ENCODE assay signal across 8 cellular contexts in the genomic region with DNA sequence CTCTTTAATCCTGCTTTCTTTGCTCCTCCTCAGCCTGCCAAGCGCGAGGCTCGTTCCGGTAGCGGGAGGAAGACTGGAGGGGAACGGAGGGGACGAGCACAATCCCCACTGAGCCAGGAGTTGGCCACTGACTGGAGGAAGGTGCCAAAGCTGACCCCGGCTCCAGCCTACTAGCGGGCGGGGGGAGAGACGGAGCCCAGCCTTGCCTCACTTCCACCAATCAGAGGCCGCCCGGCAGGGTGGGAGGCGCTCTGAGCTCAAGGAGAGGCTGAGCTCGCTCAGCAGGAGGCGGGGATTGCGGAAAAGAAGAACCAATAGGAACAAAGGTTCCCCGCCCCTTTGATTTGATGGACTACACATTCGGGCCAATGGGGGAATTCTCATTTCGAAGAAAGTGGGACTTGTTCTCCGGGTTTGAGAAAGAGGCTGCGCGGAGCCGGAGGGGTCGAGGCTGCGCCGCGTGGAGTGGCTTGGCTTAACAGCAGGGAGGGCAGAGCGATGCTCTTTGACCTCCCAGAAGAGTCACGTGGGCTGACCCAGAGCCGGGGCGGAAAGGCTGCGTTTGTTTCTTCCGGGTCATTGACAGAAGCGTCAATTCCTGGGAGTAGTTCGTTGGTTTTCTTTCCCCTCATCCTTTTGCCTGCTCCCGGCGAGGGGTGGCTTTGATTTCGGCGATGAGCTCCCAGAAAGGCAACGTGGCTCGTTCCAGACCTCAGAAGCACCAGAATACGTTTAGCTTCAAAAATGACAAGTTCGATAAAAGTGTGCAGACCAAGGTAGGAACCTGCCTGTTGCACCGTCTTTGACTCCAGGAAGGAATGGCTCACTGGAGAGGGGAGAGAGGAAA. TPM values are rescaled to one million over a fixed set of nuclear protein-coding genes. Genes with fewer than 3 reads are reported as not detected.
DNase-seq lines count a peak whose midpoint lies in the region; ATAC-seq and TF ChIP-seq lines count a peak whose summit lies in the region.

A gene (minus strand): TSS at position 133 of the 847 bp plus-strand sequence. CDS start 36,113 bp downstream, outside the sequence.
A gene with protein sequence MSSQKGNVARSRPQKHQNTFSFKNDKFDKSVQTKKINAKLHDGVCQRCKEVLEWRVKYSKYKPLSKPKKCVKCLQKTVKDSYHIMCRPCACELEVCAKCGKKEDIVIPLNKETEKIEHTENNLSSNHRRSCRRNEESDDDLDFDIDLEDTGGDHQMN (plus strand): TSS at position 579 of the 847 bp plus-strand sequence. CDS start 96 bp downstream, at position 675.

- H3K4me1 ChIP-seq in BE2C (no peaks in the 10 kb centered on the region), colonic mucosa (no peaks in the 10 kb centered on the region)

- H3K36me3 Mint-ChIP-seq in activated CD4-positive, alpha-beta T cell treated with anti-CD3 and anti-CD28 coated beads, Interleukin-2, amount 10 ng/mL, durations not matched to agents 24 days and 14 days (ENCODE audit: low read depth), result peaks cover 11% of the 10 kb centered on the region

- no peaks in the 10 kb centered on the region for H3K27me3 Mint-ChIP-seq in activated CD4-positive, alpha-beta T cell treated with anti-CD3 and anti-CD28 coated beads, Interleukin-2, amount 10 ng/mL, durations not matched to agents 24 days and 14 days

- peak; percentile 88 for ATAC-seq in HG03460 (IDR thresholded peaks at IDR 0.05; ENCODE audit: unreplicated experiment)

- DNase-seq in BE2C (peak; percentile 99), GM19240 (ENCODE audit: insufficient read length, low spot score) (peak; percentile 69), NCI-H526 (lab: John Stamatoyannopoulos, UW) (peak; percentile 98), colonic mucosa (peak; percentile 100), kidney tubule cell (ENCODE audit: low spot score) (peak; percentile 100)
- DNase-seq in activated CD4-positive, alpha-beta T cell treated with anti-CD3 and anti-CD28 coated beads, Interleukin-2, amount 10 ng/mL, durations not matched to agents 24 days and 14 days, result peak; percentile 99
- DNase-seq in stimulated activated CD4-positive, alpha-beta T cell treated with anti-CD3 and anti-CD28 coated beads, Interleukin-1b, Interleukin-23, amount 100 ng/mL, for 24 hours (ENCODE audit: low read depth in 4 of 4, low spot score in 1 of 4), result peak; percentile 85 to 95 (median 94)

- intact Hi-C loops in activated CD4-positive, alpha-beta T cell treated with anti-CD3 and anti-CD28 coated beads, Interleukin-2, amount 10 ng/mL, durations not matched to agents 24 days and 14 days (cut with micrococcal nuclease), result loop anchor here (1.0 to 10.0 kb wide), 10 partner anchors 8 to 1496 kb away; a partner anchor contains a TSS
- intact Hi-C loops in colonic mucosa (cut with DNase I), result no loop called here

- H3K4me3 ChIP-seq in BE2C (ENCODE audit: low read depth, low read length) (peak within 1 kb of the TSS; percentile 97), colonic mucosa (peak within 1 kb of the TSS; percentile 77)

- peaks cover 2% of the 10 kb centered on the region for H3K36me3 ChIP-seq in BE2C
- H3K36me3 ChIP-seq in colonic mucosa, result no peaks in the 10 kb centered on the region

- peak within 1 kb of the TSS; percentile 93 for H3K27ac ChIP-seq in colonic mucosa

- peaks cover 56% of the 10 kb centered on the region for H3K4me1 Mint-ChIP-seq in activated CD4-positive, alpha-beta T cell treated with anti-CD3 and anti-CD28 coated beads, Interleukin-2, amount 10 ng/mL, durations not matched to agents 24 days and 14 days

- H3K4me3 Mint-ChIP-seq in activated CD4-positive, alpha-beta T cell treated with anti-CD3 and anti-CD28 coated beads, Interleukin-2, amount 10 ng/mL, durations not matched to agents 24 days and 14 days, result peak within 1 kb of the TSS; percentile 100

- no peaks in the 10 kb centered on the region for H3K9me3 Mint-ChIP-seq in activated CD4-positive, alpha-beta T cell treated with anti-CD3 and anti-CD28 coated beads, Interleukin-2, amount 10 ng/mL, durations not matched to agents 24 days and 14 days

- peak within 1 kb of the TSS; percentile 96 to 97 for H3K9ac ChIP-seq in colonic mucosa (ENCODE audit: low read depth in 2 of 2, low read length in 2 of 2)

- H3K27ac Mint-ChIP-seq in activated CD4-positive, alpha-beta T cell treated with anti-CD3 and anti-CD28 coated beads, Interleukin-2, amount 10 ng/mL, durations not matched to agents 24 days and 14 days, result peak within 1 kb of the TSS; percentile 99

- H3K9me3 ChIP-seq in BE2C (no peaks in the 10 kb centered on the region), colonic mucosa (no peaks in the 10 kb centered on the region)

- H3K27me3 ChIP-seq in BE2C (no peaks in the 10 kb centered on the region), colonic mucosa (no peaks in the 10 kb centered on the region)

- no peak for TF ChIP-seq CTCF in BE2C (IDR thresholded peaks at IDR 0.05; ENCODE audit: low read depth, low read length)
- TF ChIP-seq CTCF in colonic mucosa (IDR thresholded peaks at IDR 0.05), result no peak

RNA-seq across cellular contexts. Expression of the first gene that starts in this region (rescaled TPM):
- polyA plus RNA-seq in BE2C (2012; ENCODE audit: insufficient read depth, insufficient read length, low read depth), result 11.3 TPM
- total RNA-seq in activated CD4-positive, alpha-beta T cell treated with anti-CD3 and anti-CD28 coated beads, Interleukin-2, amount 10 ng/mL, durations not matched to agents 24 days and 14 days, result 18.3 and 19.7 TPM in 2 replicates
- 10 to 100 TPM; 20.6 to 33.6 TPM for total RNA-seq in colonic mucosa

RNA-seq across cellular contexts. Expression of the second gene that starts in this region (rescaled TPM):
- 4.5 TPM for polyA plus RNA-seq in BE2C (2012; ENCODE audit: insufficient read depth, insufficient read length, low read depth)
- total RNA-seq in activated CD4-positive, alpha-beta T cell treated with anti-CD3 and anti-CD28 coated beads, Interleukin-2, amount 10 ng/mL, durations not matched to agents 24 days and 14 days, result 9.4 and 11.6 TPM in 2 replicates
- total RNA-seq in colonic mucosa, result 10 to 100 TPM; 12.2 to 12.5 TPM

Comparison
In these comparisons a context has a peak if more than half of its experiments do, and no peak if none do; other contexts are left out.
1. Peak in every context shown above with its lines: DNase-seq, ATAC-seq, H3K4me3 ChIP-seq and H3K27ac ChIP-seq.